18 cellular contexts compared by ENCODE assay signal in the genomic region with DNA sequence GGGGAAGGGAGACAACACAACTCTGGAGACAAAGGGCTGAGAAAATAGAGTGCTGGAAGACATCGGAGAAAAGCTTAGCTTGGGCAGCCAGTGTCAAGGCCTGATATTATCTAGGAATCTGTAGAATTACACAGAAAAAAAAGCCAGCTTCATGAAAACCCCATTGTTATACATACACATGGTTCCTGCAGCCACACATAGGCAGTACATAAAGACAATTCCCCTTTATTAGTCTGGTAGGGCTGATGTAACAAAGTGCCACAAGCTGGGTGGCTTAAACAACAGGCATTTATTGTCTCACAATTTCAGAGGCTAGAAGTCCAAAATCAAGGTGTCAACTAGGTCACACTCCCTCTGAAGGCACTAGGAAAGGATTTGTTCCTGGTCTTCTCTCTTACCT.
A peak's percentile ranks its signal among the peaks of the same experiment; 100 is the strongest.
DNase-seq lines count a peak whose midpoint lies in the region; ATAC-seq, FAIRE-seq and TF ChIP-seq lines count a peak whose summit lies in the region.
"Had no signal": no experiment of that assay in that cellular context is flagged by ENCODE, and none has a peak within 500 bp of the region (broad histone marks: within the 10 kb centered on the region; RNA-seq: fewer than 3 reads in every experiment).

No MANE protein-coding gene starts in this region.

- no peak overlapping the region for H3K27ac ChIP-seq in endothelial cell of umbilical vein (ENCODE audit: insufficient read depth, low read depth, low read length)
- H3K27ac ChIP-seq: C4-2B, Peyer's patch had no signal

- H3K79me2 ChIP-seq in endothelial cell of umbilical vein (ENCODE audit: control insufficient read depth, insufficient read depth, low read length): no peaks in the 10 kb centered on the region

- no peaks in the 10 kb centered on the region for H3K9me3 ChIP-seq in endothelial cell of umbilical vein (replicated peaks; ENCODE audit: control insufficient read depth, insufficient read depth, low read length)

- H3K9me3 Mint-ChIP-seq in activated naive CD4-positive, alpha-beta T cell treated with anti-CD3 and anti-CD28 coated beads for 36 hours: peaks cover 12% of the 10 kb centered on the region

- H3K27me3 ChIP-seq in endothelial cell of umbilical vein (ENCODE audit: control insufficient read depth in 2 of 2, insufficient read depth in 2 of 2, low read length in 2 of 2): no peaks in the 10 kb centered on the region
- H3K27me3 ChIP-seq: Peyer's patch had no signal

- H3K4me1 Mint-ChIP-seq in activated naive CD4-positive, alpha-beta T cell treated with anti-CD3 and anti-CD28 coated beads for 36 hours (ENCODE audit: low read depth): peaks cover 41% of the 10 kb centered on the region

- no peak overlapping the region for H3K4me3 Mint-ChIP-seq in activated naive CD4-positive, alpha-beta T cell treated with anti-CD3 and anti-CD28 coated beads for 36 hours
- H3K4me3 Mint-ChIP-seq: IgD-negative memory B cell had no signal

- no TSS peak for BruUV-seq in endothelial cell of umbilical vein (replicated peaks; lab: Mats Ljungman, UMichigan)

- TF ChIP-seq CTCF in endothelial cell of umbilical vein (IDR thresholded peaks at IDR 0.05; ENCODE audit: extremely low read depth in 1 of 2, insufficient read depth in 1 of 2, low read depth in 1 of 2, low read length in 2 of 2): no peak

- FAIRE-seq in endothelial cell of umbilical vein (lab: Jason Lieb, UNC): peak; percentile 46

- no peaks in the 10 kb centered on the region for H3K27me3 Mint-ChIP-seq in activated naive CD4-positive, alpha-beta T cell treated with anti-CD3 and anti-CD28 coated beads for 36 hours (ENCODE audit: low read depth)

- dilution Hi-C loops in endothelial cell of umbilical vein (cut with MboI; ENCODE audit: extremely low pct_ligation_motif_present, low sequenced_read_pairs): no loop called here

- peaks cover 23% of the 10 kb centered on the region for H3K4me1 ChIP-seq in endothelial cell of umbilical vein (ENCODE audit: control insufficient read depth, extremely low read depth, insufficient read depth, low read length)
- H3K4me1 ChIP-seq: Peyer's patch had no signal

- H3K36me3 Mint-ChIP-seq in activated naive CD4-positive, alpha-beta T cell treated with anti-CD3 and anti-CD28 coated beads for 36 hours (ENCODE audit: low read depth): peaks cover 35% of the 10 kb centered on the region
- H3K36me3 Mint-ChIP-seq: IgD-negative memory B cell had no signal

- H3K27ac Mint-ChIP-seq in activated naive CD4-positive, alpha-beta T cell treated with anti-CD3 and anti-CD28 coated beads for 36 hours: peak overlapping the region; percentile 63
- H3K27ac Mint-ChIP-seq: IgD-negative memory B cell had no signal

- H3K4me3 ChIP-seq in endothelial cell of umbilical vein (replicated peaks in 1 of 3; ENCODE audit: insufficient read depth in 1 of 3, low read depth in 1 of 3, low read length in 3 of 3): no peak overlapping the region
- H3K4me3 ChIP-seq: Peyer's patch had no signal

- H2AFZ ChIP-seq in endothelial cell of umbilical vein (ENCODE audit: low read depth, low read length): no peak overlapping the region

- POLR2A ChIA-PET in endothelial cell of umbilical vein (lab: Charles Lee): no interaction called here

- H3K4me2 ChIP-seq in endothelial cell of umbilical vein (ENCODE audit: insufficient read depth, low read length): no peak overlapping the region

- H4K20me1 ChIP-seq in endothelial cell of umbilical vein (replicated peaks; ENCODE audit: control insufficient read depth, extremely low read depth, insufficient read depth, low read length): no peaks in the 10 kb centered on the region

- no peak overlapping the region for H3K9ac ChIP-seq in endothelial cell of umbilical vein (replicated peaks; ENCODE audit: extremely low read depth, insufficient read depth, low read length)

- no peak for TF ChIP-seq POLR2A in endothelial cell of umbilical vein (IDR thresholded peaks at IDR 0.05; ENCODE audit: low read depth, low read length)

- intact Hi-C loops in activated naive CD4-positive, alpha-beta T cell treated with anti-CD3 and anti-CD28 coated beads for 36 hours (cut with micrococcal nuclease): loop anchor here (5.0 kb wide), 1 partner anchor 123 kb away; no protein-coding TSS in a partner anchor
- intact Hi-C loops in endothelial cell of umbilical vein (cut with micrococcal nuclease): loop anchor here (5.0 to 10.0 kb wide), 2 partner anchors 310 to 502 kb away; partner anchors contain the start of gene MID1IP1

- CTCF ChIA-PET in activated naive CD4-positive, alpha-beta T cell treated with anti-CD3 and anti-CD28 coated beads for 36 hours (lab: Charles Lee): interaction anchor here (0.6 kb wide), 1 partner anchor 37 kb away, joined by 3 read pairs; no protein-coding TSS in a partner anchor
- CTCF ChIA-PET in endothelial cell of umbilical vein (lab: Charles Lee): no interaction called here

- H3K36me3 ChIP-seq in endothelial cell of umbilical vein (ENCODE audit: control insufficient read depth in 2 of 2, extremely low read depth in 1 of 2, insufficient read depth in 2 of 2, low read length in 2 of 2): no peaks in the 10 kb centered on the region
- H3K36me3 ChIP-seq: Peyer's patch had no signal

- DNase-seq in activated naive CD4-positive, alpha-beta T cell treated with anti-CD3 and anti-CD28 coated beads for 36 hours: no peak
- no peak for DNase-seq in activated naive CD4-positive, alpha-beta T cell (lab: John Stamatoyannopoulos, UW)
- DNase-seq in endothelial cell of umbilical vein (ENCODE audit: low read depth, low spot score): no peak
- peak; percentile 85 for DNase-seq in pons (ENCODE audit: low spot score)
- no peak for DNase-seq in stimulated activated CD4-positive, alpha-beta T cell treated with anti-CD3 and anti-CD28 coated beads, Interleukin-1b, Interleukin-23, amount 100 ng/mL, for 48 hours
- no peak for DNase-seq in GM03348 (ENCODE audit: low spot score)
- DNase-seq: 8988T, AML-193, EL, NCI-H1105, NCI-H146, NCI-H2029 treated with DMSO at 0.1 percent for 48 hours, NCI-H446, NCI-H526, Peyer's patch had no signal

- H3K9me1 ChIP-seq in endothelial cell of umbilical vein (replicated peaks; ENCODE audit: control insufficient read depth, extremely low read depth, insufficient read depth, low read length): no peaks in the 10 kb centered on the region

- no peak for ATAC-seq in HG03159 (IDR thresholded peaks at IDR 0.05; ENCODE audit: unreplicated experiment)

TF ChIP-seq in endothelial cell of umbilical vein, 7 proteins besides CTCF, POLR2A, EP300 and RAD21:
- TF ChIP-seq FOS (IDR thresholded peaks at IDR 0.05; ENCODE audit: borderline replicate concordance, insufficient read depth, low read length) (no peak), EZH2 (IDR thresholded peaks at IDR 0.05; ENCODE audit: borderline replicate concordance, low read depth, low read length, severe bottlenecking) (no peak), MAX (IDR thresholded peaks at IDR 0.05; ENCODE audit: insufficient read depth, insufficient read length) (no peak), JUN (IDR thresholded peaks at IDR 0.05; ENCODE audit: borderline replicate concordance, insufficient read depth, insufficient read length, low read depth) (no peak), GATA2 (IDR thresholded peaks at IDR 0.05; ENCODE audit: insufficient read depth, insufficient read length, low read depth, low read length) (no peak), POLR2AphosphoS5 (IDR thresholded peaks at IDR 0.05; ENCODE audit: insufficient read depth, low read depth, low read length) (no peak), MYC (IDR thresholded peaks at IDR 0.05; ENCODE audit: low read depth, low read length) (no peak)
